Comparison of ENCODE assay signal across 23 cellular contexts in genomic region chr4:185888676-185889075, GRCh38.
A peak's percentile ranks its signal among the peaks of the same experiment; 100 is the strongest.
DNase-seq lines count a peak whose midpoint lies in the region; ATAC-seq, FAIRE-seq and TF ChIP-seq lines count a peak whose summit lies in the region.
"Had no signal": no experiment of that assay in that cellular context is flagged by ENCODE, and none has a peak within 500 bp of the region (broad histone marks: within the 10 kb centered on the region; RNA-seq: fewer than 3 reads in every experiment).

No MANE protein-coding gene starts in this region.

- TF ChIP-seq POLR2A in H1 (IDR thresholded peaks at IDR 0.05; ENCODE audit: control extremely low read depth in 1 of 2, low read depth in 2 of 2, low read length in 2 of 2), result no peak

- no peak overlapping the region for H3K23ac ChIP-seq in H1 (ENCODE audit: insufficient read length)

- H3K27me3 ChIP-seq in H1 (replicated peaks in 1 of 4; ENCODE audit: control insufficient read depth in 3 of 4, extremely low read depth in 1 of 4, insufficient read depth in 3 of 4, low read length in 3 of 4), result no peaks in the 10 kb centered on the region
- H3K27me3 ChIP-seq: BE2C, BLaER1 had no signal

- no peak overlapping the region for H3K27ac ChIP-seq in H1 (ENCODE audit: low read depth, low read length)
- H3K27ac ChIP-seq: 22Rv1, A549, BLaER1 had no signal

- H2BK20ac ChIP-seq in H1 (ENCODE audit: low read length), result peak overlapping the region; percentile 77; the same call in 1 of the 2 replicates

- H2BK15ac ChIP-seq in H1 (ENCODE audit: low read length), result no peak overlapping the region

- ATAC-seq in GM21737 (IDR thresholded peaks at IDR 0.05; ENCODE audit: unreplicated experiment), result no peak
- ATAC-seq: A549 had no signal

- H3K9me3 ChIP-seq in H1 (ENCODE audit: insufficient read depth in 2 of 2, low read depth in 1 of 2, low read length in 1 of 2), result peaks cover 5 to 12% of the 10 kb centered on the region in 2 experiments
- H3K9me3 ChIP-seq: BE2C had no signal

- H3K4me1 Mint-ChIP-seq in neural crest cell (no peaks in the 10 kb centered on the region), nephron progenitor cell (peaks cover 14% of the 10 kb centered on the region)
- H3K4me1 Mint-ChIP-seq: CD4-positive, alpha-beta memory T cell; CD8-positive, alpha-beta memory T cell had no signal

- H4K5ac ChIP-seq in H1 (ENCODE audit: insufficient read length, low read depth, low read length), result no peak overlapping the region

- no peaks in the 10 kb centered on the region for H3K79me1 ChIP-seq in H1 (ENCODE audit: low read depth, low read length)

- POLR2A ChIA-PET in H1 (lab: Charles Lee; ENCODE audit: partially characterized antibody), result no interaction called here

- no peak overlapping the region for H2AFZ ChIP-seq in H1 (ENCODE audit: low read length)

- DNase-seq in NCI-H748 (lab: John Stamatoyannopoulos, UW; ENCODE audit: unreplicated experiment) (peak; percentile 11), NCI-H748 treated with DMSO at 0.1 percent for 48 hours (lab: John Stamatoyannopoulos, UW) (no peak), H1 (ENCODE audit: low read depth in 1 of 2, low spot score in 2 of 2) (no peak), neural crest cell (ENCODE audit: low read depth, low spot score) (no peak), DMS114 treated with DMSO at 0.1 percent for 48 hours (lab: John Stamatoyannopoulos, UW; ENCODE audit: unreplicated experiment) (no peak), nephron progenitor cell (no peak)
- DNase-seq: BE2C; C1 segment of cervical spinal cord; CD4-positive, alpha-beta memory T cell; CD4-positive, CD25-positive, alpha-beta regulatory T cell; CD8-positive, alpha-beta memory T cell; COR-L47; DMS 273 treated with DMSO at 0.1 percent for 48 hours; DMS79 treated with DMSO at 0.1 percent for 48 hours; GF-D8 had no signal

- H4K8ac ChIP-seq in H1 (ENCODE audit: extremely low read depth, insufficient read depth, low read length), result no peak overlapping the region

- H3K27ac Mint-ChIP-seq in neural crest cell (ENCODE audit: unreplicated experiment) (peak overlapping the region; percentile 73), nephron progenitor cell (no peak overlapping the region)
- H3K27ac Mint-ChIP-seq: CD4-positive, alpha-beta memory T cell; CD4-positive, CD25-positive, alpha-beta regulatory T cell; CD8-positive, alpha-beta memory T cell had no signal

- CTCF ChIA-PET in H1 (lab: Charles Lee; ENCODE audit: partially characterized antibody), result no interaction called here

- H3K36me3 Mint-ChIP-seq in neural crest cell (ENCODE audit: low read depth) (no peaks in the 10 kb centered on the region), nephron progenitor cell (ENCODE audit: low read depth) (peaks cover 17% of the 10 kb centered on the region)
- H3K36me3 Mint-ChIP-seq: CD14-positive monocyte; CD4-positive, alpha-beta memory T cell; CD4-positive, CD25-positive, alpha-beta regulatory T cell; CD8-positive, alpha-beta memory T cell had no signal

- H3K14ac ChIP-seq in H1 (ENCODE audit: insufficient read length), result no peak overlapping the region

- H3K4ac ChIP-seq in H1 (replicated peaks; ENCODE audit: insufficient read length, low read depth, low read length), result no peak overlapping the region

- H3K9ac ChIP-seq in H1 (replicated peaks in 1 of 4; ENCODE audit: extremely low read depth in 1 of 4, low read depth in 3 of 4, low read length in 3 of 4), result no peak overlapping the region
- H3K9ac ChIP-seq: BLaER1 had no signal

- H3K56ac ChIP-seq in H1 (replicated peaks; ENCODE audit: insufficient read length, low read depth, low read length), result no peak overlapping the region

- no peak overlapping the region for H3K18ac ChIP-seq in H1 (ENCODE audit: extremely low read depth, low read length)

- no peak for TF ChIP-seq CTCF in H1 (IDR thresholded peaks at IDR 0.05; ENCODE audit: control extremely low read depth in 1 of 3, insufficient read depth in 1 of 3, low read depth in 1 of 3, low read length in 3 of 3)
- TF ChIP-seq CTCF in neural crest cell (conservative IDR thresholded peaks at IDR 0.05), result no peak
- TF ChIP-seq CTCF in nephron progenitor cell (IDR thresholded peaks at IDR 0.05), result no peak

- no peaks in the 10 kb centered on the region for H3K27me3 Mint-ChIP-seq in neural crest cell (ENCODE audit: low read depth)
- H3K27me3 Mint-ChIP-seq in nephron progenitor cell (ENCODE audit: low read depth, poor library complexity), result no peaks in the 10 kb centered on the region

- H3K4me3 Mint-ChIP-seq in neural crest cell (no peak overlapping the region), nephron progenitor cell (no peak overlapping the region)
- H3K4me3 Mint-ChIP-seq: CD14-positive monocyte; CD4-positive, alpha-beta memory T cell; CD4-positive, CD25-positive, alpha-beta regulatory T cell; CD8-positive, alpha-beta memory T cell had no signal

- H2BK120ac ChIP-seq in H1 (replicated peaks; ENCODE audit: low read depth, low read length), result no peak overlapping the region

- H2BK5ac ChIP-seq in H1 (ENCODE audit: low read depth, low read length), result no peak overlapping the region

- no peak overlapping the region for H2BK12ac ChIP-seq in H1 (ENCODE audit: low read depth, low read length)

- no peaks in the 10 kb centered on the region for H4K20me1 ChIP-seq in H1 (replicated peaks in 1 of 2; ENCODE audit: control insufficient read depth in 1 of 2, insufficient read depth in 2 of 2, low read length in 2 of 2)
- H4K20me1 ChIP-seq: BLaER1 had no signal

- TF ChIP-seq RAD21 in H1 (IDR thresholded peaks at IDR 0.05 in 1 of 2, conservative IDR thresholded peaks at IDR 0.05 in 1 of 2; ENCODE audit: low read depth in 2 of 2, low read length in 2 of 2), result no peak

- H3K36me3 ChIP-seq in H1 (ENCODE audit: control insufficient read depth in 2 of 4, insufficient read depth in 4 of 4, low read length in 3 of 4), result no peaks in the 10 kb centered on the region
- H3K36me3 ChIP-seq: BE2C, BLaER1 had no signal

- no peak overlapping the region for H2AK5ac ChIP-seq in H1 (ENCODE audit: low read depth, low read length)

- no peak overlapping the region for H4K91ac ChIP-seq in H1 (replicated peaks; ENCODE audit: insufficient read length, low read length)

- FAIRE-seq in H1 (lab: Jason Lieb, UNC), result no peak
- FAIRE-seq: A549, G401.6, GM12891, GM19239 had no signal

- no peak for TF ChIP-seq EP300 in H1 (IDR thresholded peaks at IDR 0.05; ENCODE audit: borderline replicate concordance in 1 of 2, low read depth in 2 of 2, low read length in 2 of 2)

- H3K4me3 ChIP-seq in H1 (ENCODE audit: extremely low read depth in 1 of 4, insufficient read depth in 2 of 4, low read depth in 3 of 4, low read length in 4 of 4), result no peak overlapping the region
- H3K4me3 ChIP-seq: A549, BLaER1 had no signal

- no peak overlapping the region for H3K4me2 ChIP-seq in H1 (ENCODE audit: insufficient read depth in 1 of 2, low read depth in 2 of 2, low read length in 2 of 2)
- H3K4me2 ChIP-seq: A549, BLaER1 had no signal

- H3K23me2 ChIP-seq in H1 (ENCODE audit: low read depth, low read length), result no peaks in the 10 kb centered on the region

- no peaks in the 10 kb centered on the region for H3K79me2 ChIP-seq in H1 (ENCODE audit: control insufficient read depth in 1 of 2, insufficient read depth in 2 of 2, low read length in 2 of 2)

- peaks cover 16% of the 10 kb centered on the region for H3K9me3 Mint-ChIP-seq in neural crest cell
- H3K9me3 Mint-ChIP-seq in nephron progenitor cell, result peaks cover 41% of the 10 kb centered on the region

- H3K4me1 ChIP-seq in H1 (replicated peaks in 1 of 4; ENCODE audit: control insufficient read depth in 3 of 4, insufficient read depth in 4 of 4, low read length in 3 of 4), result no peaks in the 10 kb centered on the region; a peak in 1 of 7 replicates
- H3K4me1 ChIP-seq: A549, BE2C had no signal

- 86% methylated on average over 7 of the region's 7 CpGs; no CpG with 5 or more reads in 1 of the 2 experiments for WGBS in H1 (ENCODE audit: extremely low coverage in 1 of 2, insufficient coverage in 1 of 2, insufficient read length in 1 of 2, insufficient replicate concordance in 2 of 2, low coverage in 1 of 2, low lambda C conversion rate in 2 of 2, missing lambda C conversion rate in 1 of 2), 2 experiments

TF ChIP-seq in H1, 55 proteins besides CTCF, POLR2A, EP300 and RAD21 (continues in another document):
- TF ChIP-seq CBX5 (IDR thresholded peaks at IDR 0.05; ENCODE audit: low read depth, low read length) (no peak), CTBP2 (IDR thresholded peaks at IDR 0.05; ENCODE audit: borderline replicate concordance, insufficient read depth, insufficient read length, low read length) (no peak), RNF2 (IDR thresholded peaks at IDR 0.05; ENCODE audit: borderline replicate concordance, low read depth, low read length, missing control alignments, poor library complexity, severe bottlenecking) (no peak), SP1 (IDR thresholded peaks at IDR 0.05; ENCODE audit: low read depth, low read length) (no peak), SIRT6 (IDR thresholded peaks at IDR 0.05; ENCODE audit: low read length) (no peak), CEBPB (IDR thresholded peaks at IDR 0.05; ENCODE audit: low read depth, low read length) (no peak), TCF12 (IDR thresholded peaks at IDR 0.05; ENCODE audit: low read depth, low read length) (no peak), RBBP5 (IDR thresholded peaks at IDR 0.05; ENCODE audit: borderline replicate concordance, low read depth, low read length) (no peak), CHD2 (IDR thresholded peaks at IDR 0.05; ENCODE audit: low read length) (no peak), ATF3 (IDR thresholded peaks at IDR 0.05; ENCODE audit: insufficient read depth, low read depth, low read length) (no peak), SAP30 (IDR thresholded peaks at IDR 0.05; ENCODE audit: insufficient read depth, insufficient replicate concordance, low read length) (no peak)
- TF ChIP-seq, protein P1, sequence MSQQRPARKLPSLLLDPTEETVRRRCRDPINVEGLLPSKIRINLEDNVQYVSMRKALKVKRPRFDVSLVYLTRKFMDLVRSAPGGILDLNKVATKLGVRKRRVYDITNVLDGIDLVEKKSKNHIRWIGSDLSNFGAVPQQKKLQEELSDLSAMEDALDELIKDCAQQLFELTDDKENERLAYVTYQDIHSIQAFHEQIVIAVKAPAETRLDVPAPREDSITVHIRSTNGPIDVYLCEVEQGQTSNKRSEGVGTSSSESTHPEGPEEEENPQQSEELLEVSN (IDR thresholded peaks at IDR 0.05), result no peak
